Comparison of ENCODE assay signal across 14 cellular contexts in genomic region chr13:112765734-112766133, GRCh38.
"Had no signal": no experiment of that assay in that cellular context is flagged by ENCODE, and none has a peak within 500 bp of the region (broad histone marks: within the 10 kb centered on the region; RNA-seq: fewer than 3 reads in every experiment).

No MANE protein-coding gene starts in this region.

- H3K9me3 ChIP-seq: esophagus muscularis mucosa, mucosa of descending colon, psoas muscle had no signal

- H3K9me3 Mint-ChIP-seq: stimulated activated naive CD8-positive, alpha-beta T cell treated with anti-CD3 and anti-CD28 coated beads, Interleukin-15, amount 100 ng/mL, for 72 hours; type B pancreatic cell had no signal

- H3K27ac Mint-ChIP-seq: activated CD4-positive, alpha-beta T cell treated with anti-CD3 and anti-CD28 coated beads, Interleukin-2, amount 10 ng/mL, durations not matched to agents 7 days and 5 days; T-helper 17 cell; type B pancreatic cell had no signal

- H3K27ac ChIP-seq: esophagus muscularis mucosa, psoas muscle had no signal

- DNase-seq: activated CD4-positive, alpha-beta T cell treated with anti-CD3 and anti-CD28 coated beads, Interleukin-2, amount 10 ng/mL, durations not matched to agents 7 days and 5 days; activated CD8-positive, alpha-beta memory T cell treated with anti-CD3 and anti-CD28 coated beads for 24 hours; activated naive CD4-positive, alpha-beta T cell treated with Interleukin-2 at 50 U/mL for 16 hours; islet precursor cell; mammary epithelial cell; mucosa of descending colon; naive thymus-derived CD8-positive, alpha-beta T cell; occipital lobe; psoas muscle; stimulated activated naive CD8-positive, alpha-beta T cell treated with anti-CD3 and anti-CD28 coated beads, Interleukin-15, amount 100 ng/mL, for 72 hours; T-helper 17 cell had no signal

- H3K27me3 Mint-ChIP-seq: activated CD4-positive, alpha-beta T cell treated with anti-CD3 and anti-CD28 coated beads, Interleukin-2, amount 10 ng/mL, durations not matched to agents 7 days and 5 days; naive thymus-derived CD8-positive, alpha-beta T cell; stimulated activated naive CD8-positive, alpha-beta T cell treated with anti-CD3 and anti-CD28 coated beads, Interleukin-15, amount 100 ng/mL, for 72 hours; T-helper 17 cell; type B pancreatic cell had no signal

- H3K4me3 ChIP-seq: esophagus muscularis mucosa, mucosa of descending colon, psoas muscle had no signal

- H3K4me3 Mint-ChIP-seq: activated CD4-positive, alpha-beta T cell treated with anti-CD3 and anti-CD28 coated beads, Interleukin-2, amount 10 ng/mL, durations not matched to agents 7 days and 5 days; naive thymus-derived CD8-positive, alpha-beta T cell; stimulated activated naive CD8-positive, alpha-beta T cell treated with anti-CD3 and anti-CD28 coated beads, Interleukin-15, amount 100 ng/mL, for 72 hours; T-helper 17 cell; type B pancreatic cell had no signal

- H3K27me3 ChIP-seq: esophagus muscularis mucosa had no signal

- ATAC-seq: mucosa of descending colon; naive thymus-derived CD8-positive, alpha-beta T cell; psoas muscle; sciatic nerve; stimulated activated naive CD8-positive, alpha-beta T cell treated with anti-CD3 and anti-CD28 coated beads, Interleukin-15, amount 100 ng/mL, for 72 hours; T-helper 17 cell had no signal
